ENCODE assay signal across 19 cellular contexts in genomic region chr14:86022031-86022629, GRCh38.
DNase-seq lines count a peak whose midpoint lies in the region; ATAC-seq and TF ChIP-seq lines count a peak whose summit lies in the region.
"Had no signal": no experiment of that assay in that cellular context is flagged by ENCODE, and none has a peak within 500 bp of the region (broad histone marks: within the 10 kb centered on the region; RNA-seq: fewer than 3 reads in every experiment).

No MANE protein-coding gene starts in this region.

- TF ChIP-seq CTCF in BJ (IDR thresholded peaks at IDR 0.05; ENCODE audit: insufficient read depth, low read depth, low read length) (no peak), IMR-90 (conservative IDR thresholded peaks at IDR 0.05; ENCODE audit: low read depth, low read length) (no peak), choroid plexus epithelial cell (conservative IDR thresholded peaks at IDR 0.05; ENCODE audit: low read depth, low read length) (no peak)

- H3K14ac ChIP-seq in IMR-90 (replicated peaks; ENCODE audit: low read depth, low read length) = 0 out of 2 replicates have a peak overlapping the region, but pooled peaks have one; percentile 41

- H3K4me3 ChIP-seq in BJ (ENCODE audit: low read depth, low read length) = no peak overlapping the region
- H3K4me3 ChIP-seq in IMR-90 (ENCODE audit: insufficient read depth, low read depth, low read length) = no peak overlapping the region
- no peak overlapping the region for H3K4me3 ChIP-seq in choroid plexus epithelial cell (ENCODE audit: low read depth, low read length)
- H3K4me3 ChIP-seq: SJCRH30, uterus had no signal

- no peak for TF ChIP-seq RAD21 in IMR-90 (IDR thresholded peaks at IDR 0.05; ENCODE audit: low read length)

- TF ChIP-seq POLR2A in IMR-90 (IDR thresholded peaks at IDR 0.05; ENCODE audit: low read depth, low read length) = no peak

- DNase-seq in BJ (ENCODE audit: low read depth) (peak; percentile 32), IMR-90 (peak; percentile 84), choroid plexus epithelial cell (ENCODE audit: low read depth) (peak; percentile 89), left lobe of liver (ENCODE audit: low spot score) (no peak), NCI-H1105 (lab: John Stamatoyannopoulos, UW) (no peak), SW480 (ENCODE audit: low spot score) (no peak)
- DNase-seq: activated CD4-positive, alpha-beta T cell treated with anti-CD3 and anti-CD28 coated beads for 4 hours; CD4-positive, alpha-beta memory T cell; dermis blood vessel endothelial cell; glutamatergic neuron; Karpas-422; NCI-H1417; NCI-H774; PC-3; SJCRH30; stimulated activated CD4-positive, alpha-beta T cell treated with anti-CD3 and anti-CD28 coated beads, Interleukin-12 subunit alpha, Interleukin-12 subunit beta, amount 100 ng/mL, for 4 hours; uterus had no signal

- H2AK9ac ChIP-seq in IMR-90 (replicated peaks; ENCODE audit: low read depth, low read length, poor library complexity) = no peak overlapping the region

- H2BK5ac ChIP-seq in IMR-90 (ENCODE audit: low read depth, low read length, poor library complexity, severe bottlenecking) = no peak overlapping the region

- H2AK5ac ChIP-seq in IMR-90 (ENCODE audit: low read depth, low read length) = no peak overlapping the region

- H2BK120ac ChIP-seq in IMR-90 (ENCODE audit: low read depth, low read length) = no peak overlapping the region

- peaks cover 2% of the 10 kb centered on the region; the same call in 1 of the 2 replicates for H3K4me1 ChIP-seq in IMR-90 (ENCODE audit: control insufficient read depth, insufficient read depth, low read length)
- H3K4me1 ChIP-seq: SJCRH30, uterus had no signal

- intact Hi-C loops in IMR-90 (cut with micrococcal nuclease) = no loop called here

- H3K27me3 ChIP-seq in BJ (ENCODE audit: control insufficient read depth, insufficient read depth, low read length) = no peaks in the 10 kb centered on the region
- no peaks in the 10 kb centered on the region for H3K27me3 ChIP-seq in IMR-90 (ENCODE audit: control insufficient read depth, insufficient read depth, low read length)
- H3K27me3 ChIP-seq: SJCRH30, uterus had no signal

- no peak overlapping the region for H4K5ac ChIP-seq in IMR-90 (ENCODE audit: low read depth, low read length)

- WGBS in IMR-90 (ENCODE audit: extremely low coverage in 2 of 2, insufficient read length in 1 of 2), 2 experiments = 17% methylated on average over 1 of the region's 3 CpGs; no CpG with 5 or more reads in 1 of the 2 experiments

- H3K27ac ChIP-seq in IMR-90 (ENCODE audit: insufficient read depth, low read length) = no peak overlapping the region
- H3K27ac ChIP-seq: SJCRH30, uterus had no signal

- peak overlapping the region; percentile 55; the same call in 1 of the 2 replicates for H2BK20ac ChIP-seq in IMR-90 (ENCODE audit: low read depth, low read length)

- in situ Hi-C loops in IMR-90 (cut with MboI; ENCODE audit: low sequenced_read_pairs) = no loop called here

- no TSS peak for BruUV-seq in IMR-90 (replicated peaks; lab: Mats Ljungman, UMichigan)

- no peaks in the 10 kb centered on the region for H3K9me3 ChIP-seq in IMR-90 (ENCODE audit: control insufficient read depth, insufficient read depth, low read length)
- H3K9me3 ChIP-seq: SJCRH30, uterus had no signal

- no peaks in the 10 kb centered on the region for H4K20me1 ChIP-seq in IMR-90 (ENCODE audit: insufficient read depth, low read length)

- H4K8ac ChIP-seq in IMR-90 (ENCODE audit: low read depth in 2 of 2, low read length in 2 of 2) = no peak overlapping the region

- no peak overlapping the region; the same call in 1 of the 2 replicates for H3K4ac ChIP-seq in IMR-90 (ENCODE audit: low read depth, low read length)

- no peak overlapping the region for H3K4me2 ChIP-seq in IMR-90 (ENCODE audit: low read depth, low read length)

- no peak overlapping the region for H2BK15ac ChIP-seq in IMR-90 (ENCODE audit: low read depth, low read length)

- POLR2A ChIA-PET in BJ (lab: Charles Lee) (no interaction called here), IMR-90 (lab: Charles Lee; ENCODE audit: unreplicated experiment) (no interaction called here)

- CTCF ChIA-PET in BJ (lab: Yijun Ruan, JAX) = no interaction called here
- CTCF ChIA-PET in IMR-90 (lab: Yijun Ruan, JAX) = no interaction called here

- H3K79me1 ChIP-seq in IMR-90 (ENCODE audit: low read depth in 1 of 2, low read length in 2 of 2) = no peaks in the 10 kb centered on the region

- no peak overlapping the region for H3K23ac ChIP-seq in IMR-90 (ENCODE audit: low read depth, low read length)

- H3K18ac ChIP-seq in IMR-90 (ENCODE audit: low read depth, low read length) = no peak overlapping the region

- peak overlapping the region; percentile 10 for H2AFZ ChIP-seq in IMR-90 (replicated peaks; ENCODE audit: low read length, poor library complexity)

- no peak overlapping the region for H3K9ac ChIP-seq in IMR-90 (ENCODE audit: low read depth, low read length)

- H3K56ac ChIP-seq in IMR-90 (ENCODE audit: extremely low read depth, insufficient read depth, low read length) = no peak overlapping the region; the same call in 1 of the 2 replicates

- peak; percentile 74 for ATAC-seq in IMR-90 (ENCODE audit: low read depth)
- peak; percentile 28 for ATAC-seq in left lobe of liver
- no peak for ATAC-seq in GM18511 (IDR thresholded peaks at IDR 0.05; ENCODE audit: unreplicated experiment)
- ATAC-seq in HG02938 (IDR thresholded peaks at IDR 0.05; ENCODE audit: unreplicated experiment) = no peak
- ATAC-seq: PC-3 had no signal

- no peaks in the 10 kb centered on the region for H3K36me3 ChIP-seq in BJ (ENCODE audit: control insufficient read depth, insufficient read depth, low read length)
- no peaks in the 10 kb centered on the region for H3K36me3 ChIP-seq in IMR-90 (ENCODE audit: control insufficient read depth, insufficient read depth, low read length)
- H3K36me3 ChIP-seq: SJCRH30, uterus had no signal

- dilution Hi-C loops in IMR-90 (cut with HindIII; ENCODE audit: low sequenced_read_pairs, unreplicated experiment) = no loop called here

- peaks cover 4% of the 10 kb centered on the region; the same call in 1 of the 2 replicates for H3K9me1 ChIP-seq in IMR-90 (ENCODE audit: insufficient read depth, low read length)

- no peak overlapping the region for H4K91ac ChIP-seq in IMR-90 (ENCODE audit: insufficient read depth, low read depth, low read length)

TF ChIP-seq in IMR-90, 13 proteins besides CTCF, POLR2A, EP300 and RAD21:
- TF ChIP-seq MAZ (IDR thresholded peaks at IDR 0.05; ENCODE audit: borderline replicate concordance, low read depth, low read length) (no peak), FOS (IDR thresholded peaks at IDR 0.05; ENCODE audit: low read depth, low read length) (peak; percentile 18; the same call in 1 of the 2 replicates), USF2 (IDR thresholded peaks at IDR 0.05; ENCODE audit: low read depth, low read length) (no peak), BHLHE40 (IDR thresholded peaks at IDR 0.05; ENCODE audit: low read depth, low read length) (peak; percentile 83), RFX5 (IDR thresholded peaks at IDR 0.05; ENCODE audit: low read depth, low read length) (no peak), SMC3 (IDR thresholded peaks at IDR 0.05; ENCODE audit: low read depth, low read length) (no peak), RCOR1 (IDR thresholded peaks at IDR 0.05; ENCODE audit: insufficient replicate concordance, low read length) (no peak), MXI1 (IDR thresholded peaks at IDR 0.05; ENCODE audit: borderline replicate concordance, low read depth, low read length) (no peak), NFE2L2 (IDR thresholded peaks at IDR 0.05; ENCODE audit: low read depth, low read length) (no peak), CEBPB (IDR thresholded peaks at IDR 0.05; ENCODE audit: low read depth, low read length) (no peak), CHD1 (IDR thresholded peaks at IDR 0.05; ENCODE audit: low read depth, low read length) (no peak)
- TF ChIP-seq, protein P1, sequence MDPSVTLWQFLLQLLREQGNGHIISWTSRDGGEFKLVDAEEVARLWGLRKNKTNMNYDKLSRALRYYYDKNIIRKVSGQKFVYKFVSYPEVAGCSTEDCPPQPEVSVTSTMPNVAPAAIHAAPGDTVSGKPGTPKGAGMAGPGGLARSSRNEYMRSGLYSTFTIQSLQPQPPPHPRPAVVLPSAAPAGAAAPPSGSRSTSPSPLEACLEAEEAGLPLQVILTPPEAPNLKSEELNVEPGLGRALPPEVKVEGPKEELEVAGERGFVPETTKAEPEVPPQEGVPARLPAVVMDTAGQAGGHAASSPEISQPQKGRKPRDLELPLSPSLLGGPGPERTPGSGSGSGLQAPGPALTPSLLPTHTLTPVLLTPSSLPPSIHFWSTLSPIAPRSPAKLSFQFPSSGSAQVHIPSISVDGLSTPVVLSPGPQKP (IDR thresholded peaks at IDR 0.05; ENCODE audit: borderline replicate concordance, low read depth, low read length) = no peak

Comparison
In these comparisons a context has a peak if more than half of its experiments do, and no peak if none do; other contexts are left out.
1. DNase-seq: peak in BJ (single experiment), IMR-90 (single experiment) and choroid plexus epithelial cell (single experiment); none in left lobe of liver (single experiment), NCI-H1105 (single experiment) and SW480 (single experiment).
2. ATAC-seq: peak in IMR-90 (single experiment) and left lobe of liver (single experiment); none in GM18511 (single experiment) and HG02938 (single experiment).